ENCODE assay signal across 15 cellular contexts in genomic region chr1:167331650-167332049, GRCh38.
"Had no signal": no experiment of that assay in that cellular context is flagged by ENCODE, and none has a peak within 500 bp of the region (broad histone marks: within the 10 kb centered on the region; RNA-seq: fewer than 3 reads in every experiment).

No MANE protein-coding gene starts in this region.

- H3K27ac ChIP-seq: colonic mucosa, heart left ventricle, tibial nerve, vagina, VCaP had no signal

- H3K9me3 ChIP-seq: colonic mucosa, mucosa of descending colon, vagina had no signal

- H3K4me3 ChIP-seq: colonic mucosa, heart left ventricle, mucosa of descending colon, tibial nerve, vagina had no signal

- DNase-seq: activated CD4-positive, alpha-beta T cell treated with anti-CD3 and anti-CD28 coated beads for 48 hours; activated naive CD4-positive, alpha-beta T cell treated with anti-CD3 and anti-CD28 coated beads, Interleukin-2, amount 10 ng/mL, durations not matched to agents 7 days and 5 days; caudate nucleus; colonic mucosa; effector memory CD4-positive, alpha-beta T cell; heart left ventricle; mammary epithelial cell; mucosa of descending colon; natural killer cell; right cardiac atrium; small intestine had no signal

- H3K4me3 Mint-ChIP-seq: activated naive CD4-positive, alpha-beta T cell treated with anti-CD3 and anti-CD28 coated beads, Interleukin-2, amount 10 ng/mL, durations not matched to agents 7 days and 5 days; activated T-helper 1 cell treated with anti-CD3 and anti-CD28 coated beads, Interleukin-12 subunit alpha, Interleukin-12 subunit beta, Interleukin-2, Interleukin-4 antibody, amounts not matched to agents 30 ng/mL and 10 ng/mL and 1 ng/mL, durations not matched to agents 14 hours and 24 hours and 36 hours; natural killer cell had no signal

- H3K27ac Mint-ChIP-seq: activated naive CD4-positive, alpha-beta T cell treated with anti-CD3 and anti-CD28 coated beads, Interleukin-2, amount 10 ng/mL, durations not matched to agents 7 days and 5 days; activated T-helper 1 cell treated with anti-CD3 and anti-CD28 coated beads, Interleukin-12 subunit alpha, Interleukin-12 subunit beta, Interleukin-2, Interleukin-4 antibody, amounts not matched to agents 30 ng/mL and 10 ng/mL and 1 ng/mL, durations not matched to agents 14 hours and 24 hours and 36 hours had no signal

- H3K27me3 Mint-ChIP-seq: activated naive CD4-positive, alpha-beta T cell treated with anti-CD3 and anti-CD28 coated beads, Interleukin-2, amount 10 ng/mL, durations not matched to agents 7 days and 5 days had no signal

- H3K9me3 Mint-ChIP-seq: activated naive CD4-positive, alpha-beta T cell treated with anti-CD3 and anti-CD28 coated beads, Interleukin-2, amount 10 ng/mL, durations not matched to agents 7 days and 5 days; activated T-helper 1 cell treated with anti-CD3 and anti-CD28 coated beads, Interleukin-12 subunit alpha, Interleukin-12 subunit beta, Interleukin-2, Interleukin-4 antibody, amounts not matched to agents 30 ng/mL and 10 ng/mL and 1 ng/mL, durations not matched to agents 14 hours and 24 hours and 36 hours; natural killer cell had no signal

- H3K27me3 ChIP-seq: colonic mucosa, heart left ventricle, tibial nerve, vagina had no signal

- H3K36me3 ChIP-seq: colonic mucosa, vagina had no signal

- H3K4me1 ChIP-seq: colonic mucosa, vagina had no signal

- H3K36me3 Mint-ChIP-seq: natural killer cell had no signal

- ATAC-seq: heart left ventricle, natural killer cell, right cardiac atrium had no signal
